16 cellular contexts compared by ENCODE assay signal in genomic region chr1:225762444-225762843, GRCh38. TPM values are rescaled to one million over a fixed set of nuclear protein-coding genes. Genes with fewer than 3 reads are reported as not detected.
DNase-seq lines count a peak whose midpoint lies in the region; ATAC-seq, FAIRE-seq and TF ChIP-seq lines count a peak whose summit lies in the region.
"Had no signal": no experiment of that assay in that cellular context is flagged by ENCODE, and none has a peak within 500 bp of the region (broad histone marks: within the 10 kb centered on the region; RNA-seq: fewer than 3 reads in every experiment).

No MANE protein-coding gene starts in this region.

- no peaks in the 10 kb centered on the region for H3K9me3 ChIP-seq in ovary

- no peak overlapping the region for H3K4me3 Mint-ChIP-seq in activated naive CD4-positive, alpha-beta T cell treated with anti-CD3 and anti-CD28 coated beads for 36 hours
- no peak overlapping the region for H3K4me3 Mint-ChIP-seq in CD14-positive monocyte

- H3K4me3 ChIP-seq in fibroblast of villous mesenchyme (ENCODE audit: low read depth, low read length): no peak overlapping the region
- H3K4me3 ChIP-seq in ovary: no peak overlapping the region

- no peaks in the 10 kb centered on the region for H3K4me1 Mint-ChIP-seq in activated naive CD4-positive, alpha-beta T cell treated with anti-CD3 and anti-CD28 coated beads for 36 hours (ENCODE audit: low read depth)
- peaks cover 8% of the 10 kb centered on the region for H3K4me1 Mint-ChIP-seq in CD14-positive monocyte

- FAIRE-seq in RCC 7860 (lab: Jason Lieb, UNC): peak; percentile 65
- FAIRE-seq: H54 had no signal

- peaks cover 19% of the 10 kb centered on the region for H3K4me1 ChIP-seq in ovary (ENCODE audit: insufficient read depth)

- TF ChIP-seq EP300 in ovary (IDR thresholded peaks at IDR 0.05): no peak

- intact Hi-C loops in ovary (cut with DNase I) (no loop called here), posterior vena cava (cut with DNase I) (loop anchor here in 1 of 2 donors (10.0 kb wide), 1 partner anchor 108 kb away; the partner anchor contains the start of gene ENAH), CD14-positive monocyte (cut with micrococcal nuclease) (no loop called here)
- intact Hi-C loops in activated naive CD4-positive, alpha-beta T cell treated with anti-CD3 and anti-CD28 coated beads for 36 hours (cut with micrococcal nuclease): no loop called here

- no peak overlapping the region for H3K27ac Mint-ChIP-seq in activated naive CD4-positive, alpha-beta T cell treated with anti-CD3 and anti-CD28 coated beads for 36 hours
- peak overlapping the region in 1 of 7 donors; percentile 24 for H3K27ac Mint-ChIP-seq in CD14-positive monocyte

- TF ChIP-seq POLR2A in ovary (IDR thresholded peaks at IDR 0.05): no peak

- no peak for TF ChIP-seq CTCF in C4-2B (conservative IDR thresholded peaks at IDR 0.05)
- no peak for TF ChIP-seq CTCF in fibroblast of villous mesenchyme (IDR thresholded peaks at IDR 0.05; ENCODE audit: insufficient read depth, low read depth, low read length)
- no peak for TF ChIP-seq CTCF in ovary (IDR thresholded peaks at IDR 0.05)
- no peak for TF ChIP-seq CTCF in CD14-positive monocyte (IDR thresholded peaks at IDR 0.05)

- DNase-seq in RCC 7860 (ENCODE audit: low spot score): peak; percentile 81
- peak; percentile 79 for DNase-seq in fibroblast of villous mesenchyme (ENCODE audit: low read depth)
- peak in 3 of 5 donors; percentile 12 to 31 (median 16) for DNase-seq in ovary
- no peak for DNase-seq in activated naive CD4-positive, alpha-beta T cell treated with anti-CD3 and anti-CD28 coated beads for 36 hours
- no peak for DNase-seq in posterior vena cava (ENCODE audit: low spot score)
- DNase-seq in CD14-positive monocyte (ENCODE audit: low spot score): no peak
- DNase-seq: activated CD8-positive, alpha-beta memory T cell treated with anti-CD3 and anti-CD28 coated beads, Interleukin-2, amount 50 U/mL, for 48 hours; anterior cingulate cortex; C1 segment of cervical spinal cord; KG1; left cardiac atrium; posterior cingulate gyrus; RPMI8226 had no signal

- CTCF ChIA-PET in activated naive CD4-positive, alpha-beta T cell treated with anti-CD3 and anti-CD28 coated beads for 36 hours (lab: Charles Lee): interaction anchor here (1.2 kb wide), 1 partner anchor 9 kb away, joined by 3 read pairs; no protein-coding TSS in a partner anchor

- no peaks in the 10 kb centered on the region for H3K36me3 Mint-ChIP-seq in activated naive CD4-positive, alpha-beta T cell treated with anti-CD3 and anti-CD28 coated beads for 36 hours (ENCODE audit: low read depth)
- H3K36me3 Mint-ChIP-seq in CD14-positive monocyte: no peaks in the 10 kb centered on the region

- no peaks in the 10 kb centered on the region for H3K27me3 ChIP-seq in ovary

- 26 to 30% (median 28%) methylated on average over 5 of the region's 5 CpGs for WGBS in ovary, 3 donors

- H3K27me3 Mint-ChIP-seq in activated naive CD4-positive, alpha-beta T cell treated with anti-CD3 and anti-CD28 coated beads for 36 hours (ENCODE audit: low read depth): no peaks in the 10 kb centered on the region
- H3K27me3 Mint-ChIP-seq in CD14-positive monocyte (ENCODE audit: low read depth in 3 of 3): peaks cover 0 to 5% (median 0%) of the 10 kb centered on the region in 3 donors

- no peak for ATAC-seq in GM18502 (IDR thresholded peaks at IDR 0.05; ENCODE audit: poor library complexity, unreplicated experiment)

- H3K27ac ChIP-seq in C4-2B (peak overlapping the region; percentile 63; the same call in 1 of the 2 replicates), ovary (no peak overlapping the region)

- no peaks in the 10 kb centered on the region for H3K9me3 Mint-ChIP-seq in activated naive CD4-positive, alpha-beta T cell treated with anti-CD3 and anti-CD28 coated beads for 36 hours
- no peaks in the 10 kb centered on the region for H3K9me3 Mint-ChIP-seq in CD14-positive monocyte

- no peaks in the 10 kb centered on the region for H3K36me3 ChIP-seq in ovary

RNA-seq across cellular contexts. Expression of gene SRP9, which starts 15.2 kb away (rescaled TPM):
- 166 and 232 TPM in 2 replicates for total RNA-seq in fibroblast of villous mesenchyme
- 100 to 1,000 TPM; 151 to 239 (median 193) TPM for total RNA-seq in ovary
- polyA plus RNA-seq in ovary: 100 to 1,000 TPM; 186 to 187 TPM
- total RNA-seq in activated naive CD4-positive, alpha-beta T cell treated with anti-CD3 and anti-CD28 coated beads for 36 hours: 100 to 1,000 TPM; 356 to 363 TPM
- total RNA-seq in posterior vena cava: 100 to 1,000 TPM; 167 to 207 TPM
- polyA plus RNA-seq in CD14-positive monocyte: 100 to 1,000 TPM; 281 to 329 TPM

RNA-seq across cellular contexts. Expression of gene EPHX1, which starts 47.5 kb away (rescaled TPM):
- total RNA-seq in fibroblast of villous mesenchyme (17.7 and 31.5 TPM in 2 replicates), ovary (100 to 1,000 TPM; 213 to 462 (median 302) TPM), posterior vena cava (100 to 1,000 TPM in 1 of 2 donors, 10 to 100 TPM in 1; 58.9 to 113 TPM)
- polyA plus RNA-seq in ovary (100 to 1,000 TPM; 285 to 566 TPM), CD14-positive monocyte (1 to 10 TPM; 4.6 to 7.4 TPM)
- 1 to 10 TPM; 3.8 to 5.0 TPM for total RNA-seq in activated naive CD4-positive, alpha-beta T cell treated with anti-CD3 and anti-CD28 coated beads for 36 hours

Comparison
In these comparisons a context has a peak if more than half of its experiments do, and no peak if none do; other contexts are left out.
1. DNase-seq: peak in RCC 7860 (single experiment), fibroblast of villous mesenchyme (single experiment) and ovary (3 of 5); none in activated naive CD4-positive, alpha-beta T cell treated with anti-CD3 and anti-CD28 coated beads for 36 hours (single experiment), posterior vena cava (single experiment) and CD14-positive monocyte (single experiment).